Comparison of ENCODE assay signal across 19 cellular contexts in the genomic region with DNA sequence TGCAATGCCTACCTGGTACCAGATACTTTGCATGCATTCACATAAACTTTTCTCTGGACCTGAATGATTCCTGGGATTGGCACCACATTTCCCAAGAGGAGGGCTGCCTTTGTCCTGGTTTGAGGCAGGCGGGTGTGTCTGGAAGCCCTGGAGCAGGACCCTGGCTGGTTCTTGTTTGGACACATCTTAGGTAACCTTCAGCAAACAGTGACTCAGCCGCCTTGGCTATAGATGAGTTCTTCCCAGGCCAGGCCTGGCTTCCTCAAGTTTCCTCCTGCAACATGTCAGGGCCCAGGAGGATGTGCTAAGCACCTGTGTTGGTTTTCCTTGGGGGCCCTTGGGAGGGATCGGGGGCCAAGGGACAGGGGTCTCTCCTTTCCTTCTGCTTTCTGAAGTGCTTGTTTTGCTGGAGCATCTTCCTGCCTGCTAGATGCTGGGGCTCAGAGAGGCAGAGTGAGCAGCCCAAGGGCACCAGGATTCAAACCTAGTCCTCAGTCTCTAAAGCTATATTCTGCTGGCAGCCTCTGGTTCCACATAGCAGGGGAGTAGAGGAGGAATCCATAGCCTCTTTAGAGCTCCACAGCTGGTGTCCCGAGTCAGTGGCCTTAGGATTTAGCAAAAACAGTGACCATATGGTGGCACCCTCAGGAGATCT. TPM values are rescaled to one million over a fixed set of nuclear protein-coding genes. Genes with fewer than 3 reads are reported as not detected.
DNase-seq lines count a peak whose midpoint lies in the region; ATAC-seq, FAIRE-seq and TF ChIP-seq lines count a peak whose summit lies in the region.
"Had no signal": no experiment of that assay in that cellular context is flagged by ENCODE, and none has a peak within 500 bp of the region (broad histone marks: within the 10 kb centered on the region; RNA-seq: fewer than 3 reads in every experiment).

No MANE protein-coding gene starts in this region.

- TF ChIP-seq EP300 in HepG2 (IDR thresholded peaks at IDR 0.05; ENCODE audit: low read depth in 2 of 2, low read length in 2 of 2) (no peak), HepG2 (CRISPR knock-in tag; IDR thresholded peaks at IDR 0.05; ENCODE audit: borderline replicate concordance) (no peak), SK-N-SH (IDR thresholded peaks at IDR 0.05; ENCODE audit: borderline replicate concordance in 1 of 2, low read depth in 1 of 2, low read length in 1 of 2) (no peak)

- H3K4me1 ChIP-seq in HepG2 (ENCODE audit: insufficient read depth, low read length) = no peaks in the 10 kb centered on the region
- peaks cover 0 to 13% of the 10 kb centered on the region in 2 experiments; a peak in 1 of 4 replicates for H3K4me1 ChIP-seq in SK-N-SH (ENCODE audit: control insufficient read depth in 1 of 2, insufficient read depth in 2 of 2, low read depth in 1 of 2, low read length in 1 of 2)
- H3K4me1 ChIP-seq: spleen had no signal

- no peaks in the 10 kb centered on the region for H3K9me2 ChIP-seq in SK-N-SH

- in situ Hi-C loops in HepG2 (cut with HindIII; ENCODE audit: extremely low pct_ligation_motif_present, low pct_unique_long_range_greater_than_20kb) = no loop called here

- 0% methylated on average over 2 of the region's 4 CpGs for WGBS in HepG2 (ENCODE audit: low lambda C conversion rate)
- WGBS in SK-N-SH (ENCODE audit: low lambda C conversion rate) = 25% methylated on average over 2 of the region's 4 CpGs

- TF ChIP-seq RAD21 in HepG2 (CRISPR knock-in tag; IDR thresholded peaks at IDR 0.05) (no peak), SK-N-SH (IDR thresholded peaks at IDR 0.05; ENCODE audit: low read length) (no peak)

- H3K36me3 Mint-ChIP-seq in MCF 10A (ENCODE audit: insufficient read depth, unreplicated experiment) = no peaks in the 10 kb centered on the region
- H3K36me3 Mint-ChIP-seq: activated naive CD8-positive, alpha-beta T cell; CD4-positive, CD25-positive, alpha-beta regulatory T cell; stimulated activated memory B cell treated with anti-CD40 and anti-IgM and Interleukin-4, amounts not matched to agents 10 μg/mL and 1 μg/mL and 100 μg/mL, for 72 hours had no signal

- H3F3A ChIP-seq in SK-N-SH (replicated peaks; ENCODE audit: insufficient read depth) = no peaks in the 10 kb centered on the region

- H3K27ac ChIP-seq in HepG2 (ENCODE audit: extremely low read length, insufficient read depth, low read length) (no peak overlapping the region), SK-N-SH (ENCODE audit: low read depth in 2 of 2, low read length in 1 of 2) (no peak overlapping the region)
- H3K27ac ChIP-seq: spleen had no signal

- DNase-seq in NCI-H82 (lab: John Stamatoyannopoulos, UW) = peak; percentile 56
- no peak for DNase-seq in NCI-H82 treated with DMSO at 0.1 percent for 48 hours (lab: John Stamatoyannopoulos, UW; ENCODE audit: unreplicated experiment)
- peak; percentile 96 for DNase-seq in MCF 10A (ENCODE audit: unreplicated experiment)
- DNase-seq in kidney tubule cell (ENCODE audit: low spot score) = peak; percentile 57
- DNase-seq in ureter (ENCODE audit: low spot score) = peak; percentile 69
- no peak for DNase-seq in HepG2 (ENCODE audit: low spot score)
- no peak for DNase-seq in SK-N-SH
- DNase-seq: activated CD4-positive, alpha-beta T cell treated with anti-CD3 and anti-CD28 coated beads, Interleukin-2, amount 50 U/mL, for 48 hours; activated T-cell treated with anti-CD3 and anti-CD28 coated beads, Interleukin-2, amount 50 U/mL, for 24 hours; CD4-positive, CD25-positive, alpha-beta regulatory T cell; EL; left ventricle myocardium superior; NCI-H446; spleen had no signal

- POLR2A ChIA-PET in MCF 10A (lab: Yijun Ruan, JAX) (interaction anchor here (0.6 to 1.0 kb wide), 2 partner anchors 11 to 81 kb away, joined by 3 read pairs; no protein-coding TSS in a partner anchor), HepG2 (lab: Yijun Ruan, JAX) (interaction anchor here (0.9 kb wide), 1 partner anchor 22 kb away, joined by 3 read pairs; no protein-coding TSS in a partner anchor), SK-N-SH (lab: Yijun Ruan, JAX) (no interaction called here)

- no peak for TF ChIP-seq POLR2A in HepG2 (IDR thresholded peaks at IDR 0.05; ENCODE audit: insufficient read depth in 1 of 2, low read depth in 2 of 2, low read length in 2 of 2)

- H3K9ac ChIP-seq in HepG2 (ENCODE audit: insufficient read depth, low read depth, low read length) (no peak overlapping the region), SK-N-SH (no peak overlapping the region)

- no peaks in the 10 kb centered on the region for H3K9me3 Mint-ChIP-seq in MCF 10A (ENCODE audit: unreplicated experiment)
- H3K9me3 Mint-ChIP-seq: activated T-cell treated with anti-CD3 and anti-CD28 coated beads, Interleukin-2, amount 50 U/mL, for 24 hours; stimulated activated memory B cell treated with anti-CD40 and anti-IgM and Interleukin-4, amounts not matched to agents 10 μg/mL and 1 μg/mL and 100 μg/mL, for 72 hours had no signal

- H3K36me3 ChIP-seq in HepG2 (replicated peaks in 1 of 2; ENCODE audit: control insufficient read depth in 1 of 2, insufficient read depth in 2 of 2, low read length in 2 of 2) = no peaks in the 10 kb centered on the region
- H3K36me3 ChIP-seq in SK-N-SH (replicated peaks in 1 of 2; ENCODE audit: control insufficient read depth in 1 of 2, insufficient read depth in 2 of 2, low read length in 1 of 2) = no peaks in the 10 kb centered on the region
- H3K36me3 ChIP-seq: spleen had no signal

- H3K9me3 ChIP-seq in HepG2 (ENCODE audit: low read length) = no peaks in the 10 kb centered on the region
- no peaks in the 10 kb centered on the region for H3K9me3 ChIP-seq in SK-N-SH
- H3K9me3 ChIP-seq: spleen had no signal

- BruUV-seq in MCF 10A (replicated peaks; lab: Mats Ljungman, UMichigan) (no TSS peak), HepG2 (replicated peaks; lab: Mats Ljungman, UMichigan) (no TSS peak)

- H3K79me2 ChIP-seq in HepG2 (ENCODE audit: insufficient read depth, low read length) = no peaks in the 10 kb centered on the region
- no peaks in the 10 kb centered on the region for H3K79me2 ChIP-seq in SK-N-SH (ENCODE audit: insufficient read depth)

- H3K27me3 Mint-ChIP-seq in MCF 10A (ENCODE audit: insufficient read depth, unreplicated experiment) = no peaks in the 10 kb centered on the region
- H3K27me3 Mint-ChIP-seq: activated naive CD8-positive, alpha-beta T cell; activated T-cell treated with anti-CD3 and anti-CD28 coated beads, Interleukin-2, amount 50 U/mL, for 24 hours had no signal

- peaks cover 9 to 56% of the 10 kb centered on the region in 2 experiments for H3K27me3 ChIP-seq in HepG2 (ENCODE audit: control insufficient read depth in 1 of 2, insufficient read depth in 2 of 2, low read length in 2 of 2)
- no peaks in the 10 kb centered on the region for H3K27me3 ChIP-seq in SK-N-SH (ENCODE audit: insufficient read depth)

- TF ChIP-seq CTCF in MCF 10A (IDR thresholded peaks at IDR 0.05; ENCODE audit: unreplicated experiment) (no peak), HepG2 (CRISPR knock-in tag; IDR thresholded peaks at IDR 0.05) (no peak), SK-N-SH (IDR thresholded peaks at IDR 0.05) (no peak)

- intact Hi-C loops in MCF 10A (cut with micrococcal nuclease) = no loop called here
- intact Hi-C loops in HepG2 (cut with micrococcal nuclease; ENCODE audit: unreplicated experiment) = no loop called here

- H2AFZ ChIP-seq in HepG2 (ENCODE audit: low read length) (no peak overlapping the region), SK-N-SH (ENCODE audit: low read depth) (no peak overlapping the region)

- H3K4me3 Mint-ChIP-seq in MCF 10A (ENCODE audit: unreplicated experiment) = no peak overlapping the region
- H3K4me3 Mint-ChIP-seq: activated naive CD8-positive, alpha-beta T cell; activated T-cell treated with anti-CD3 and anti-CD28 coated beads, Interleukin-2, amount 50 U/mL, for 24 hours; CD4-positive, CD25-positive, alpha-beta regulatory T cell; stimulated activated memory B cell treated with anti-CD40 and anti-IgM and Interleukin-4, amounts not matched to agents 10 μg/mL and 1 μg/mL and 100 μg/mL, for 72 hours had no signal

- H3K27ac Mint-ChIP-seq in MCF 10A (ENCODE audit: low read depth, unreplicated experiment) = peak overlapping the region; percentile 27
- H3K27ac Mint-ChIP-seq: activated naive CD8-positive, alpha-beta T cell; activated T-cell treated with anti-CD3 and anti-CD28 coated beads, Interleukin-2, amount 50 U/mL, for 24 hours; CD4-positive, CD25-positive, alpha-beta regulatory T cell; stimulated activated memory B cell treated with anti-CD40 and anti-IgM and Interleukin-4, amounts not matched to agents 10 μg/mL and 1 μg/mL and 100 μg/mL, for 72 hours had no signal

- ATAC-seq in HepG2 (no peak), HG02759 (IDR thresholded peaks at IDR 0.05; ENCODE audit: unreplicated experiment) (no peak)
- ATAC-seq: K562; left ventricle myocardium superior; stimulated activated memory B cell treated with anti-CD40 and anti-IgM and Interleukin-4, amounts not matched to agents 10 μg/mL and 1 μg/mL and 100 μg/mL, for 72 hours had no signal

- CTCF ChIA-PET in MCF 10A (lab: Yijun Ruan, JAX) (interaction anchor here (0.5 to 2.5 kb wide), 7 partner anchors 12 to 1160 kb away, joined by 3 to 23 read pairs (median 4); no protein-coding TSS in a partner anchor), HepG2 (lab: Yijun Ruan, JAX; ENCODE audit: low intra/inter-chr PET ratio, low total read pairs) (no interaction called here), SK-N-SH (lab: Yijun Ruan, JAX) (interaction anchor here (1.3 to 3.7 kb wide), 8 partner anchors 13 to 215 kb away, joined by 3 to 16 read pairs (median 4); no protein-coding TSS in a partner anchor)

- H3K4me2 ChIP-seq in HepG2 (ENCODE audit: low read depth, low read length) (no peak overlapping the region), SK-N-SH (no peak overlapping the region)

- H4K20me1 ChIP-seq in HepG2 (ENCODE audit: insufficient read depth, low read length) = no peaks in the 10 kb centered on the region; the same call in 1 of the 2 replicates
- no peaks in the 10 kb centered on the region for H4K20me1 ChIP-seq in SK-N-SH (ENCODE audit: insufficient read depth)

- H3K4me1 Mint-ChIP-seq in MCF 10A (ENCODE audit: insufficient read depth, unreplicated experiment) = peaks cover 37% of the 10 kb centered on the region
- H3K4me1 Mint-ChIP-seq: stimulated activated memory B cell treated with anti-CD40 and anti-IgM and Interleukin-4, amounts not matched to agents 10 μg/mL and 1 μg/mL and 100 μg/mL, for 72 hours had no signal

- no peak for FAIRE-seq in HepG2 (lab: Jason Lieb, UNC)
- FAIRE-seq: K562 had no signal

- H3K4me3 ChIP-seq in HepG2 (replicated peaks in 1 of 3; ENCODE audit: insufficient read depth in 1 of 3, low read depth in 2 of 3, low read length in 3 of 3) (no peak overlapping the region), SK-N-SH (ENCODE audit: low read depth in 2 of 2, low read length in 1 of 2) (no peak overlapping the region)
- H3K4me3 ChIP-seq: K562, spleen had no signal

RNA-seq across cellular contexts. Expression of a gene that starts 38.2 kb away (rescaled TPM):
- total RNA-seq in MCF 10A (2022) (not detected in 2 replicates), ureter (not detected), HepG2 (2016; rRNA removed; fragmentation: Illumina TruSeq; extraction: Trizol) (not detected in 2 replicates)
- total RNA-seq in HepG2 (2016; cell fraction: cytosol; rRNA removed; fragmentation: Illumina TruSeq; extraction: Trizol; ENCODE audit: low read depth) = not detected in 2 replicates
- not detected in 2 replicates for total RNA-seq in HepG2 (2016; cell fraction: insoluble cytoplasmic fraction; rRNA removed; fragmentation: Illumina TruSeq; extraction: Trizol)
- not detected in 2 replicates for total RNA-seq in HepG2 (2016; cell fraction: membrane; rRNA removed; fragmentation: Illumina TruSeq; extraction: Trizol)
- total RNA-seq in HepG2 (2016; cell fraction: nucleus; rRNA removed; fragmentation: Illumina TruSeq; extraction: Trizol) = not detected in 2 replicates
- polyA plus RNA-seq in HepG2 (2011; rRNA removed) (not detected in 2 replicates), SK-N-SH (2012; rRNA removed) (not detected in 2 replicates)
- polyA plus RNA-seq in HepG2 (2011; cell fraction: cytosol; rRNA removed) = not detected in 2 replicates
- polyA plus RNA-seq in HepG2 (2011; cell fraction: nucleus; rRNA removed) = not detected in 2 replicates
- polyA plus RNA-seq in HepG2 (2012) = not detected in 2 replicates
- not detected in 2 replicates for polyA plus RNA-seq in HepG2 (2016; cell fraction: cytosol; fragmentation: Illumina TruSeq; extraction: Trizol; ENCODE audit: low read depth)
- not detected in 2 replicates for polyA plus RNA-seq in HepG2 (2016; cell fraction: insoluble cytoplasmic fraction; fragmentation: Illumina TruSeq; extraction: Trizol; ENCODE audit: low read depth)
- polyA plus RNA-seq in HepG2 (2016; cell fraction: membrane; fragmentation: Illumina TruSeq; extraction: Trizol; ENCODE audit: low read depth) = not detected in 2 replicates
- polyA plus RNA-seq in HepG2 (2016; cell fraction: nucleus; fragmentation: Illumina TruSeq; extraction: Trizol; ENCODE audit: insufficient read depth, low read depth) = not detected in 2 replicates
- not detected in 2 replicates for polyA minus RNA-seq in HepG2 (2011; rRNA and poly(A)+ RNA removed; ENCODE audit: low replicate concordance)
- polyA minus RNA-seq in HepG2 (2011; cell fraction: cytosol; rRNA and poly(A)+ RNA removed) = not detected in 2 replicates
- not detected in 2 replicates for polyA minus RNA-seq in HepG2 (2011; cell fraction: nucleus; rRNA and poly(A)+ RNA removed)
- not detected in 2 replicates for polyA plus RNA-seq in SK-N-SH (2012; cell fraction: cytosol; rRNA removed)
- polyA plus RNA-seq in SK-N-SH (2012; cell fraction: nucleus; rRNA removed) = not detected in 2 replicates
- total RNA-seq: CD4-positive, CD25-positive, alpha-beta regulatory T cell; K562; left ventricle myocardium superior; myocyte; spleen had no signal
- polyA plus RNA-seq: CD4-positive, CD25-positive, alpha-beta regulatory T cell; K562; spleen had no signal

Comparison
In these comparisons a context has a peak if more than half of its experiments do, and no peak if none do; other contexts are left out.
1. DNase-seq: peak in NCI-H82 (single experiment), MCF 10A (single experiment), kidney tubule cell (single experiment) and ureter (single experiment); none in NCI-H82 treated with DMSO at 0.1 percent for 48 hours (single experiment), HepG2 (single experiment) and SK-N-SH (single experiment).